Comparison of ENCODE assay signal across 27 cellular contexts in genomic region chr15:70074380-70074779, GRCh38.
"Had no signal": no experiment of that assay in that cellular context is flagged by ENCODE, and none has a peak within 500 bp of the region (broad histone marks: within the 10 kb centered on the region; RNA-seq: fewer than 3 reads in every experiment).

No MANE protein-coding gene starts in this region.

- H3K27ac ChIP-seq: heart right ventricle, hepatocyte, left ventricle myocardium inferior, neural progenitor cell, pancreas, prostate gland, skin epidermis, stomach, testis, thyroid gland, transverse colon, upper lobe of left lung, vagina had no signal

- H3K36me3 ChIP-seq: neural progenitor cell had no signal

- FAIRE-seq: islet of Langerhans, pancreas had no signal

- H3K9ac ChIP-seq: neural progenitor cell had no signal

- H3K9me3 Mint-ChIP-seq: mesothelial cell of epicardium; naive B cell; natural killer cell; nephron progenitor cell; stimulated activated naive B cell treated with anti-CD40 and anti-IgM and Interleukin-4, amounts not matched to agents 10 μg/mL and 1 μg/mL and 100 μg/mL, for 72 hours had no signal

- H3K4me3 Mint-ChIP-seq: mesothelial cell of epicardium; naive B cell; natural killer cell; nephron progenitor cell; neural progenitor cell; stimulated activated naive B cell treated with anti-CD40 and anti-IgM and Interleukin-4, amounts not matched to agents 10 μg/mL and 1 μg/mL and 100 μg/mL, for 72 hours had no signal

- H3K27ac Mint-ChIP-seq: mesothelial cell of epicardium; natural killer cell; nephron progenitor cell; neural progenitor cell; stimulated activated naive B cell treated with anti-CD40 and anti-IgM and Interleukin-4, amounts not matched to agents 10 μg/mL and 1 μg/mL and 100 μg/mL, for 72 hours had no signal

- DNase-seq: heart right ventricle; left ventricle myocardium inferior; mesendoderm; naive B cell; natural killer cell; nephron progenitor cell; pancreas; retina; right cardiac atrium; stimulated activated CD4-positive, alpha-beta T cell treated with anti-CD3 and anti-CD28 coated beads, Interleukin-12 subunit alpha, Interleukin-12 subunit beta, amount 100 ng/mL, for 4 hours; stimulated activated CD4-positive, alpha-beta T cell treated with anti-CD3 and anti-CD28 coated beads, Interleukin-4, amount 100 ng/mL, for 24 hours; stimulated activated naive B cell treated with anti-CD40 and anti-IgM and Interleukin-4, amounts not matched to agents 10 μg/mL and 1 μg/mL and 100 μg/mL, for 72 hours; stimulated activated naive CD8-positive, alpha-beta T cell treated with anti-CD3 and anti-CD28 coated beads, Interleukin-15, Interleukin-2, amounts not matched to agents 100 U/mL and 50 U/mL, for 24 hours; stomach; testis; thyroid gland; transverse colon; upper lobe of left lung had no signal

- ATAC-seq: heart right ventricle; natural killer cell; pancreas; right cardiac atrium; sciatic nerve; stimulated activated naive B cell treated with anti-CD40 and anti-IgM and Interleukin-4, amounts not matched to agents 10 μg/mL and 1 μg/mL and 100 μg/mL, for 72 hours; stimulated activated naive CD8-positive, alpha-beta T cell treated with anti-CD3 and anti-CD28 coated beads, Interleukin-15, Interleukin-2, amounts not matched to agents 100 U/mL and 50 U/mL, for 24 hours had no signal

- H3K4me2 ChIP-seq: hepatocyte, neural progenitor cell had no signal

- H3K27me3 ChIP-seq: heart right ventricle, hepatocyte, neural progenitor cell, pancreas, stomach, testis, thyroid gland, transverse colon, upper lobe of left lung, vagina had no signal

- H3K9me3 ChIP-seq: heart right ventricle, left ventricle myocardium inferior, pancreas, prostate gland, stomach, testis, thyroid gland, transverse colon, upper lobe of left lung, vagina had no signal

- H2AFZ ChIP-seq: hepatocyte, neural progenitor cell had no signal

- H3K27me3 Mint-ChIP-seq: naive B cell; stimulated activated naive B cell treated with anti-CD40 and anti-IgM and Interleukin-4, amounts not matched to agents 10 μg/mL and 1 μg/mL and 100 μg/mL, for 72 hours had no signal

- H3K4me3 ChIP-seq: heart right ventricle, hepatocyte, left ventricle myocardium inferior, lung, neural progenitor cell, pancreas, prostate gland, skin epidermis, stomach, testis, thyroid gland, transverse colon, upper lobe of left lung, vagina had no signal
